Comparison of ENCODE assay signal across 21 cellular contexts in the genomic region with DNA sequence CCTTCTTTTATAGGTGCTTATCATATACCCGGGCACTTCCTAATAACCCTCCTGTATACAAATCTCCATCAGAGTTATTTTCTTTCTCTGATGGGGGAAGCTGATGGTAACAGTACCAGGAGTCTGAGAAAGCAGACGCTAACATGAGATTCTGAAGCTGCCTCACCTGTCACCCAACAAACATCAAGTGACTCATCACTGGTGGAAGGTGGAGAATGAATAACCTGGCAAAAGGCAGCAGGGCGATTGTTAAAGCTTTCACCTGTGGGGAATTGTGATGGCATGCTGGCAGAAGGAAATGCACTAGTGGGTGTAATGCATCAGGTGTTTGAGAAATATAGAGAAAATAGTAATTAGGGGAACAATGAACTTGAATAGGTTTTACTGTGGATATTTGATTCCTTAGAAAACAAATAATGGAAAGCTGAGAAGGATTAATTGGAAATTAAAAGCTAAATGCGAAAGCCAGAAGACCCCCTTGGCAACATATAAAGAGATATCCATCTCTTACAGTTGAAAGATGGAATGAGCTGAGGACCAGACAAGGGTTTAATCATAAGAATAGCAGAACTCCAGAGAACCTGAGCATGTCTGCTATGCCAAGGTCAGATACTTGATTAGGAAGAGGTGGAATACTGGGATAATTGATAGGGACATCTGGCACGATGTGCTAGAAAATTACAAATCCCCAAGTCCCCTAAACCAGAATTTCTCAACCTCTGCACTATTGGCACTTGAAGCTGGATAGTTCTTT.
DNase-seq lines count a peak whose midpoint lies in the region; TF ChIP-seq lines count a peak whose summit lies in the region.
"Had no signal": no experiment of that assay in that cellular context is flagged by ENCODE, and none has a peak within 500 bp of the region (broad histone marks: within the 10 kb centered on the region; RNA-seq: fewer than 3 reads in every experiment).

No MANE protein-coding gene starts in this region.

- no peaks in the 10 kb centered on the region for H3K36me3 ChIP-seq in hepatocyte (replicated peaks; ENCODE audit: insufficient read depth, low read depth)
- H3K36me3 ChIP-seq: BE2C, SJSA1 had no signal

- H3K27ac ChIP-seq in RWPE1 (no peak overlapping the region), hepatocyte (no peak overlapping the region)
- H3K27ac ChIP-seq: HL-60, SJSA1 had no signal

- H3K9me2 ChIP-seq in hepatocyte (replicated peaks; ENCODE audit: insufficient read depth) = no peaks in the 10 kb centered on the region

- whole genome bisulfite sequencing in hepatocyte (ENCODE audit: low lambda C conversion rate, missing lambda C conversion rate) = 78% methylated on average over 5 of the region's 5 CpGs

- no peak overlapping the region for H3K4me2 ChIP-seq in hepatocyte

- POLR2A ChIA-PET in RWPE1 (lab: Yijun Ruan, JAX; ENCODE audit: low non-redundant PET) = no interaction called here

- no peaks in the 10 kb centered on the region for H3K9me3 ChIP-seq in hepatocyte (ENCODE audit: low read depth)
- H3K9me3 ChIP-seq: BE2C, Caco-2, SJSA1 had no signal

- H3K4me3 ChIP-seq in hepatocyte = no peak overlapping the region
- H3K4me3 ChIP-seq: SJSA1 had no signal

- no peaks in the 10 kb centered on the region for H3K27me3 ChIP-seq in hepatocyte
- H3K27me3 ChIP-seq: BE2C, SJSA1 had no signal

- H3K79me2 ChIP-seq in hepatocyte = no peaks in the 10 kb centered on the region

- H4K20me1 ChIP-seq in hepatocyte (ENCODE audit: insufficient read depth, poor library complexity, severe bottlenecking) = no peaks in the 10 kb centered on the region

- DNase-seq in COLO668 (lab: John Stamatoyannopoulos, UW; ENCODE audit: unreplicated experiment) (peak; percentile 24), DMS53 (lab: John Stamatoyannopoulos, UW) (peak; percentile 92), RWPE1 (ENCODE audit: low spot score) (peak; percentile 12), hepatocyte (ENCODE audit: low spot score) (peak; percentile 6), NCI-H1436 (lab: John Stamatoyannopoulos, UW) (no peak), NK-92 (lab: John Stamatoyannopoulos, UW; ENCODE audit: unreplicated experiment) (no peak)
- DNase-seq in stimulated activated CD4-positive, alpha-beta T cell treated with anti-CD3 and anti-CD28 coated beads, Interleukin-4, amount 100 ng/mL, for 24 hours = no peak
- DNase-seq: Caco-2, EL, GF-D8, GOT3, HCEC 1CT, KBM-7, NCI-H1105, NCI-H187 treated with DMSO at 0.1 percent for 48 hours, NCI-H2107, NCI-H2227 treated with DMSO at 0.1 percent for 48 hours, NCI-H510A treated with DMSO at 0.1 percent for 48 hours had no signal

- H3K4me1 ChIP-seq in hepatocyte (ENCODE audit: insufficient read depth) = no peaks in the 10 kb centered on the region
- H3K4me1 ChIP-seq: Caco-2, SJSA1 had no signal

- no peak overlapping the region for H2AFZ ChIP-seq in hepatocyte

- CTCF ChIA-PET in RWPE1 (lab: Yijun Ruan, JAX) = interaction anchor here (0.5 to 0.8 kb wide), 3 partner anchors 152 to 1922 kb away, joined by 3 to 4 read pairs (median 3); no protein-coding TSS in a partner anchor

- TF ChIP-seq CTCF in RWPE1 (conservative IDR thresholded peaks at IDR 0.05; ENCODE audit: low read depth) (no peak), hepatocyte (IDR thresholded peaks at IDR 0.05; ENCODE audit: poor library complexity) (no peak)

Comparison
In these comparisons a context has a peak if more than half of its experiments do, and no peak if none do; other contexts are left out.
1. DNase-seq: peak in COLO668 (single experiment), DMS53 (single experiment), RWPE1 (single experiment) and hepatocyte (single experiment); none in NCI-H1436 (single experiment), NK-92 (single experiment) and stimulated activated CD4-positive, alpha-beta T cell treated with anti-CD3 and anti-CD28 coated beads, Interleukin-4, amount 100 ng/mL, for 24 hours (single experiment).